In genomic region chr14:19906665-19907064, GRCh38 we compare ENCODE assay signal across 25 cellular contexts. TPM values are rescaled to one million over a fixed set of nuclear protein-coding genes. Genes with fewer than 3 reads are reported as not detected.
"Had no signal": no experiment of that assay in that cellular context is flagged by ENCODE, and none has a peak within 500 bp of the region (broad histone marks: within the 10 kb centered on the region; RNA-seq: fewer than 3 reads in every experiment).

No MANE protein-coding gene starts in this region.

- H3K27ac ChIP-seq: hepatocyte, left ventricle myocardium inferior, neural progenitor cell, neutrophil, right atrium auricular region, right lobe of liver, tibial nerve, uterus had no signal

- H3K9me3 ChIP-seq: neutrophil, right atrium auricular region, right lobe of liver, uterus had no signal

- FAIRE-seq: keratinocyte had no signal

- H3K4me3 ChIP-seq: hepatocyte, left ventricle myocardium inferior, lung, neural progenitor cell, right atrium auricular region, right lobe of liver, smooth muscle cell, tibial nerve, uterus had no signal

- H3K4me1 ChIP-seq: left ventricle myocardium inferior, neural progenitor cell, right atrium auricular region, right lobe of liver, tibial nerve, uterus had no signal

- DNase-seq: left ventricle myocardium inferior; mesendoderm; naive B cell; natural killer cell; nephron progenitor cell; occipital lobe; right lobe of liver; stimulated activated CD4-positive, alpha-beta T cell treated with anti-CD3 and anti-CD28 coated beads, Interleukin-1b, Interleukin-23, amount 100 ng/mL, for 48 hours; stimulated activated CD4-positive, alpha-beta T cell treated with anti-CD3 and anti-CD28 coated beads, Interleukin-2, amount 100 ng/mL, for 48 hours; stimulated activated CD4-positive, alpha-beta T cell treated with anti-CD3 and anti-CD28 coated beads, Interleukin-4, amount 100 ng/mL, for 4 hours; stimulated activated CD8-positive, alpha-beta memory T cell treated with anti-CD3 and anti-CD28 coated beads, Interleukin-4, amount 100 ng/mL, for 48 hours; stimulated activated naive CD4-positive, alpha-beta T cell treated with Interleukin-2 at 50 U/mL for 16 hours; stimulated activated naive CD8-positive, alpha-beta T cell treated with anti-CD3 and anti-CD28 coated beads, Interleukin-15, amount 100 ng/mL, for 72 hours; substantia nigra; uterus had no signal

- H3K4me2 ChIP-seq: hepatocyte, neural progenitor cell, smooth muscle cell had no signal

- ATAC-seq: natural killer cell; right lobe of liver; stimulated activated memory B cell treated with anti-CD40 and anti-IgM and Interleukin-4, amounts not matched to agents 10 μg/mL and 1 μg/mL and 100 μg/mL, for 72 hours had no signal

RNA-seq across cellular contexts. Expression of gene OR4K5, which starts 13.7 kb away (rescaled TPM):
- polyA plus RNA-seq: hepatocyte, keratinocyte, lung, smooth muscle cell, thymus had no signal

RNA-seq across cellular contexts. Expression of gene OR4K1, which starts 24.1 kb away (rescaled TPM):
- polyA plus RNA-seq: hepatocyte, keratinocyte, lung, smooth muscle cell had no signal

RNA-seq across cellular contexts. Expression of gene OR4K2, which starts 31.7 kb away (rescaled TPM):
- polyA plus RNA-seq: hepatocyte, keratinocyte, lung, smooth muscle cell had no signal
